In the genomic region with DNA sequence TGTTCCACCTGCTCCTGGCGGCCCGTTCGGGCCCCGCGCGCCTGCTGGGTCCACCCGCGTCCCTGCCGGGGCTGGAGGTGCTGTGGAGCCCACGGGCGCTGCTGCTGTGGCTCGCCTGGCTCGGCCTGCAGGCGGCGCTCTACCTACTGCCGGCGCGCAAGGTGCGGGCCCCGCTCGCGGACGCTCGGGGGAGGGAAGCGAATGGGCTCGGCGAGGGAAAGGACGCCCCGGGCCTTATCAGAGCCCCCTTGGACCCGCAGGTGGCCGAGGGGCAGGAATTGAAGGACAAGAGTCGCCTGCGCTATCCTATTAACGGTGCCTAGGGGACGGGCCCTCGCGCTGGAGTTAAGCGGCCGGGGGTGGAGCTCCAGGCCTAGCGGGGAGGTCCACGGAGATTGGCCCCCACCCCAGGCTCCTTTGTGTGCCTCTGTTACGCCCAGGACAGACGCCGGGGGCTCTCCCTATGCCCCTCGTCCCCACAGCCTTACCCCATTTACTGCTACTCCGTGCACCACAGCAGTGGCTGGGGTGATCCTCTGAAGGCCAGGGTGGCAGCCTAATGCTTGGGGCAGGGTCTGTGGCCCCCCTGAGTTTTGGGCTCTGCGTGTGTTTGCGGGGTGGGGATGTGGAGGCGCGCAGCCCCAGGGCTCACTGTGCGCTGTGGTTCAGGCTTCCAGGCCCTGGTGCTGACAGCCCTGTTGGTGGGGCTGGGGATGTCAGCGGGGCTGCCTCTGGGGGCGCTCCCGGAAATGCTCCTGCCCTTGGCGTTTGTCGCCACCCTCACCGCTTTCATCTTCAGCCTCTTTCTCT, we compare ENCODE assay signal across 8 cellular contexts. TPM values are rescaled to one million over a fixed set of nuclear protein-coding genes. Genes with fewer than 3 reads are reported as not detected.
A peak's percentile ranks its signal among the peaks of the same experiment; 100 is the strongest.
DNase-seq lines count a peak whose midpoint lies in the region; ATAC-seq and TF ChIP-seq lines count a peak whose summit lies in the region.

No MANE protein-coding gene starts in this region.

- H3K4me3 ChIP-seq in dorsolateral prefrontal cortex (peak overlapping the region; percentile 50 to 91 (median 73)), mesendoderm (ENCODE audit: low read length) (no peak overlapping the region)

- no peak overlapping the region for H4K8ac ChIP-seq in mesendoderm (ENCODE audit: low read depth, low read length)

- H3K27me3 ChIP-seq in dorsolateral prefrontal cortex (no peaks in the 10 kb centered on the region), mesendoderm (ENCODE audit: insufficient read depth, low read length, poor library complexity) (no peaks in the 10 kb centered on the region)

- H3K79me2 ChIP-seq in mesendoderm (ENCODE audit: control insufficient read depth, insufficient read depth, low read length) = peaks cover 6% of the 10 kb centered on the region

- WGBS in mesendoderm (ENCODE audit: extremely low coverage, insufficient coverage, low lambda C conversion rate) = no CpG with 5 or more reads among the region's 57 CpGs

- H3K4me2 ChIP-seq in mesendoderm (ENCODE audit: low read length) = peak overlapping the region; percentile 88

- ATAC-seq in GM18861 (IDR thresholded peaks at IDR 0.05; ENCODE audit: unreplicated experiment) = peak; percentile 28

- intact Hi-C loops in dorsolateral prefrontal cortex (cut with DNase I) = loop anchor here (5.0 to 10.0 kb wide), 3 partner anchors 85 to 228 kb away; a partner anchor contains a TSS

- H2AK5ac ChIP-seq in mesendoderm (ENCODE audit: low read length) = no peak overlapping the region

- H2BK5ac ChIP-seq in mesendoderm (ENCODE audit: low read length) = no peak overlapping the region

- TF ChIP-seq CTCF in dorsolateral prefrontal cortex (IDR thresholded peaks at IDR 0.05 in 54 of 56, conservative IDR thresholded peaks at IDR 0.05 in 2 of 56; ENCODE audit: low read depth in 1 of 56, partially characterized antibody in 56 of 56) = peak; percentile 58 to 95 (median 83)

- peaks cover 8% of the 10 kb centered on the region for H3K79me1 ChIP-seq in mesendoderm (ENCODE audit: low read length)

- H3K9ac ChIP-seq in mesendoderm (ENCODE audit: low read length) = peak overlapping the region; percentile 81

- peak overlapping the region; percentile 69 for H3K56ac ChIP-seq in mesendoderm (ENCODE audit: low read length)

- H3K27ac ChIP-seq in dorsolateral prefrontal cortex (peak overlapping the region in 58 of 59 donors; percentile 23 to 92 (median 86)), mesendoderm (ENCODE audit: low read depth, low read length) (peak overlapping the region; percentile 63)

- peak overlapping the region; percentile 22 for H3K18ac ChIP-seq in mesendoderm (ENCODE audit: low read length)

- peak overlapping the region; percentile 55 for H3K23ac ChIP-seq in mesendoderm (ENCODE audit: low read length)

- H3K4ac ChIP-seq in mesendoderm (ENCODE audit: low read depth, low read length) = peak overlapping the region; percentile 49

- DNase-seq in AG20443 (ENCODE audit: low spot score) = peak; percentile 75
- peak; percentile 30 for DNase-seq in NCI-H1105 (lab: John Stamatoyannopoulos, UW)
- peak; percentile 70 to 72 for DNase-seq in activated CD4-positive, alpha-beta T cell treated with anti-CD3 and anti-CD28 coated beads for 4 hours
- peak in 9 of 10 donors; percentile 48 to 78 (median 66) for DNase-seq in dorsolateral prefrontal cortex
- DNase-seq in mesendoderm = peak; percentile 65
- DNase-seq in stimulated activated CD8-positive, alpha-beta memory T cell treated with anti-CD3 and anti-CD28 coated beads, Interleukin-2, amount 100 ng/mL, for 1 hour (ENCODE audit: low read depth in 2 of 2) = peak; percentile 49 to 52
- no peak for DNase-seq in A172 (ENCODE audit: low spot score)

- H2BK15ac ChIP-seq in mesendoderm (replicated peaks; ENCODE audit: low read depth) = no peak overlapping the region

- H3K4me1 ChIP-seq in mesendoderm (ENCODE audit: control insufficient read depth, low read depth, low read length) = peaks cover 3% of the 10 kb centered on the region

- no peak overlapping the region for H2BK120ac ChIP-seq in mesendoderm (ENCODE audit: low read depth, low read length)

- H3K36me3 ChIP-seq in mesendoderm (ENCODE audit: control insufficient read depth, insufficient read depth, low read length) = no peaks in the 10 kb centered on the region

- no peak overlapping the region for H4K5ac ChIP-seq in mesendoderm (ENCODE audit: low read length)

RNA-seq across cellular contexts. Expression of a gene that starts 1.1 kb away (rescaled TPM):
- 10 to 100 TPM; 26.8 to 66.8 (median 45.6) TPM for total RNA-seq in dorsolateral prefrontal cortex
- polyA plus RNA-seq in mesendoderm (2013, experiment 1 of 2) = 24.5 TPM
- polyA plus RNA-seq in mesendoderm (2013, experiment 2 of 2) = 25.2 TPM
- total RNA-seq in A172 (2014; rRNA removed; shearing (Covaris generic)) = 1.9 and 8.5 TPM in 2 replicates

RNA-seq across cellular contexts. Expression of a gene that starts 4.7 kb away (rescaled TPM):
- 10 to 100 TPM in 20 of 120 experiments, 1 to 10 TPM in 100; 4.6 to 13.3 (median 8.5) TPM for total RNA-seq in dorsolateral prefrontal cortex
- polyA plus RNA-seq in mesendoderm (2013, experiment 1 of 2) = 9.7 TPM
- 9.3 TPM for polyA plus RNA-seq in mesendoderm (2013, experiment 2 of 2)
- total RNA-seq in A172 (2014; rRNA removed; shearing (Covaris generic)) = 10.4 and 22.3 TPM in 2 replicates

RNA-seq across cellular contexts. Expression of a gene that starts 9.2 kb away (rescaled TPM):
- 100 to 1,000 TPM; 297 to 519 (median 403) TPM for total RNA-seq in dorsolateral prefrontal cortex
- polyA plus RNA-seq in mesendoderm (2013, experiment 1 of 2) = 1,392 TPM
- polyA plus RNA-seq in mesendoderm (2013, experiment 2 of 2) = 1,437 TPM
- total RNA-seq in A172 (2014; rRNA removed; shearing (Covaris generic)) = 286 and 528 TPM in 2 replicates

RNA-seq across cellular contexts. Expression of a gene that starts 9.4 kb away (rescaled TPM):
- 10 to 100 TPM; 25.1 to 58.7 (median 39.4) TPM for total RNA-seq in dorsolateral prefrontal cortex
- polyA plus RNA-seq in mesendoderm (2013, experiment 1 of 2) = 45.4 TPM
- polyA plus RNA-seq in mesendoderm (2013, experiment 2 of 2) = 44.1 TPM
- 52.8 and 82.4 TPM in 2 replicates for total RNA-seq in A172 (2014; rRNA removed; shearing (Covaris generic))

RNA-seq across cellular contexts. Expression of a gene that starts 16.7 kb away (rescaled TPM):
- 100 to 1,000 TPM in 119 of 120 experiments, 10 to 100 TPM in 1; 97.3 to 182 (median 137) TPM for total RNA-seq in dorsolateral prefrontal cortex
- 48.2 TPM for polyA plus RNA-seq in mesendoderm (2013, experiment 1 of 2)
- polyA plus RNA-seq in mesendoderm (2013, experiment 2 of 2) = 46.6 TPM
- 51.1 and 208 TPM in 2 replicates for total RNA-seq in A172 (2014; rRNA removed; shearing (Covaris generic))
